ENCODE assay signal across 2 cellular contexts in the genomic region with DNA sequence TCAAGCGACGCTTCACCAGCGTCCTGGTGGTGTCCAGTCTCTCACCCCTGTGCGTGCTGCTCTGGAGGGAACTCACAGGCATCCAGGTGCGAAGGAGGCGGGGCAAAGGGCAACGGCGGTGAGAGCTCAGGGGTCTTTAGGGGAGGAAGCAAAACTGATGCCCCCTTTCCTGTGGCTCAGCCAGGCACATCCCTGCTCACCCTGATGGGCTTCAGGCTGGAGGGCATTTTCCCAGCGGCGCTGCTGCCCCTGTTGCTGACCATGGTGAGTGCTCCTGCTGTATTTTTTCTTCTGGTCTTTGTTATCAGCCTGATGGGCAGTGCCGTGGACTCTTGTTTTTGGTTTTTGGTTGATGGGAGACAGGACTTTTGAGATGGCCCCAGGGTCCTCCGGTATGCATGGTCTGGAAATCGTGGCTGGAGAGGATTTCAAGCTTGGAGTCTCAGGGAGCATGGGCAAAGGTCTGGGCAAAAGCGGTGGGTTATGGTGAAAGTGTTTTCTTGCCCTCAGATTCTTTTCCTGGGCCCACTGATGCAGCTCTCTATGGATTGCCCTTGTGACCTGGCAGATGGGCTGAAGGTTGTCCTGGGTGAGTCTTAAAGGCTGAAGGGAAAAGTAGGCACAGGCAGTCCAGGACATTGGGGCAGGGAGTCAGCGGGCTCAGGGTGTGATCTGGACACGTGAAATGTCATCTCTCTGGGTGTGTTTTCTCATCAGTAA.
TF ChIP-seq lines count a peak whose summit lies in the region.

No MANE protein-coding gene starts in this region.

TF ChIP-seq in endothelial cell of umbilical vein, 7 proteins besides CTCF, POLR2A, EP300 and RAD21 (continued from another document):
- TF ChIP-seq POLR2AphosphoS5 (IDR thresholded peaks at IDR 0.05; ENCODE audit: insufficient read depth, low read depth, low read length) (no peak), GATA2 (IDR thresholded peaks at IDR 0.05; ENCODE audit: insufficient read depth, insufficient read length, low read depth, low read length) (no peak)
- TF ChIP-seq, protein P1, sequence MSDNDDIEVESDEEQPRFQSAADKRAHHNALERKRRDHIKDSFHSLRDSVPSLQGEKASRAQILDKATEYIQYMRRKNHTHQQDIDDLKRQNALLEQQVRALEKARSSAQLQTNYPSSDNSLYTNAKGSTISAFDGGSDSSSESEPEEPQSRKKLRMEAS (IDR thresholded peaks at IDR 0.05; ENCODE audit: insufficient read depth, insufficient read length) = no peak

TF ChIP-seq in HEK293T, 16 proteins besides CTCF, POLR2A, EP300 and RAD21 (continued from another document):
- TF ChIP-seq L3MBTL2 (conservative IDR thresholded peaks at IDR 0.05) = no peak
